1 cellular context compared by ENCODE assay signal in genomic region chr1:156571959-156572662, GRCh38.
TF ChIP-seq lines count a peak whose summit lies in the region.

Gene IQGAP3, minus strand, starts transcription at chr1:156572565. Its CDS starts 36 bp downstream, at chr1:156572529.

TF ChIP-seq in HCT116, 20 proteins besides CTCF, POLR2A, EP300 and RAD21 (continued from another document):
- TF ChIP-seq ATF3 (IDR thresholded peaks at IDR 0.05) (no peak), ELF1 (IDR thresholded peaks at IDR 0.05; ENCODE audit: borderline replicate concordance, low read depth) (peak; percentile 67; the same call in 1 of the 2 replicates), JUND (IDR thresholded peaks at IDR 0.05) (no peak), FOSL1 (IDR thresholded peaks at IDR 0.05; ENCODE audit: low read depth) (no peak), EZH2phosphoT487 (IDR thresholded peaks at IDR 0.05; ENCODE audit: borderline replicate concordance) (no peak), TCF7L2 (IDR thresholded peaks at IDR 0.05; ENCODE audit: borderline replicate concordance, extremely low read depth, insufficient read depth, insufficient read length) (peak; percentile 44), ZFX (IDR thresholded peaks at IDR 0.05) (peak; percentile 31; the same call in 1 of the 2 replicates), EGR1 (IDR thresholded peaks at IDR 0.05; ENCODE audit: low read depth) (no peak), CEBPB (IDR thresholded peaks at IDR 0.05; ENCODE audit: low read depth) (no peak), REST (IDR thresholded peaks at IDR 0.05; ENCODE audit: low read depth) (no peak), MAX (IDR thresholded peaks at IDR 0.05) (peak; percentile 83), SRF (IDR thresholded peaks at IDR 0.05; ENCODE audit: low read depth) (no peak), SP1 (IDR thresholded peaks at IDR 0.05; ENCODE audit: low read depth) (peak; percentile 48), SIN3A (IDR thresholded peaks at IDR 0.05; ENCODE audit: low read depth) (peak; percentile 99), POLR2AphosphoS5 (IDR thresholded peaks at IDR 0.05; ENCODE audit: low read depth, low read length) (peak; percentile 79), ZNF274 (IDR thresholded peaks at IDR 0.05; ENCODE audit: low read depth, low read length) (no peak), CBX3 (IDR thresholded peaks at IDR 0.05; ENCODE audit: low read depth) (no peak), EZH2 (IDR thresholded peaks at IDR 0.05) (no peak)
